13 cellular contexts compared by ENCODE assay signal in genomic region chr13:30148171-30148754, GRCh38.
DNase-seq lines count a peak whose midpoint lies in the region; ATAC-seq lines count a peak whose summit lies in the region.
"Had no signal": no experiment of that assay in that cellular context is flagged by ENCODE, and none has a peak within 500 bp of the region (broad histone marks: within the 10 kb centered on the region; RNA-seq: fewer than 3 reads in every experiment).

No MANE protein-coding gene starts in this region.

- peak overlapping the region; percentile 43 for H3K4me3 Mint-ChIP-seq in activated CD4-positive, alpha-beta T cell treated with anti-CD3 and anti-CD28 coated beads, Interleukin-2, amount 10 ng/mL, durations not matched to agents 7 days and 5 days
- peak overlapping the region; percentile 64 to 73 for H3K4me3 Mint-ChIP-seq in effector memory CD8-positive, alpha-beta T cell
- H3K4me3 Mint-ChIP-seq: H9 had no signal

- 85% methylated on average over 9 of the region's 9 CpGs for WGBS in thymus

- H3K9me3 ChIP-seq in thymus (ENCODE audit: control insufficient read depth) = no peaks in the 10 kb centered on the region

- H3K27me3 ChIP-seq in thymus (ENCODE audit: control insufficient read depth, insufficient read depth) = no peaks in the 10 kb centered on the region

- no peaks in the 10 kb centered on the region for H3K27me3 Mint-ChIP-seq in activated CD4-positive, alpha-beta T cell treated with anti-CD3 and anti-CD28 coated beads, Interleukin-2, amount 10 ng/mL, durations not matched to agents 7 days and 5 days
- H3K27me3 Mint-ChIP-seq in effector memory CD8-positive, alpha-beta T cell = no peaks in the 10 kb centered on the region

- no peaks in the 10 kb centered on the region for H3K36me3 ChIP-seq in thymus (ENCODE audit: control insufficient read depth, insufficient read depth)

- no peak for ATAC-seq in Right ventricle myocardium superior (ENCODE audit: poor library complexity)
- peak; percentile 88 for ATAC-seq in effector memory CD8-positive, alpha-beta T cell (replicated peaks)
- ATAC-seq: left lobe of liver had no signal

- H3K27ac Mint-ChIP-seq in activated CD4-positive, alpha-beta T cell treated with anti-CD3 and anti-CD28 coated beads, Interleukin-2, amount 10 ng/mL, durations not matched to agents 7 days and 5 days = peak overlapping the region; percentile 97
- peak overlapping the region; percentile 92 to 98 for H3K27ac Mint-ChIP-seq in effector memory CD8-positive, alpha-beta T cell

- no peak overlapping the region for H3K4me3 ChIP-seq in thymus (ENCODE audit: low read length)
- H3K4me3 ChIP-seq: coronary artery had no signal

- peak overlapping the region; percentile 88 for H3K27ac ChIP-seq in thymus (ENCODE audit: low read depth)
- H3K27ac ChIP-seq: coronary artery, parathyroid adenoma had no signal

- peaks cover 28% of the 10 kb centered on the region for H3K36me3 Mint-ChIP-seq in activated CD4-positive, alpha-beta T cell treated with anti-CD3 and anti-CD28 coated beads, Interleukin-2, amount 10 ng/mL, durations not matched to agents 7 days and 5 days (ENCODE audit: low read depth)
- H3K36me3 Mint-ChIP-seq in effector memory CD8-positive, alpha-beta T cell (ENCODE audit: insufficient read depth) = peaks cover 17% of the 10 kb centered on the region

- CTCF ChIA-PET in activated CD4-positive, alpha-beta T cell treated with anti-CD3 and anti-CD28 coated beads, Interleukin-2, amount 10 ng/mL, durations not matched to agents 7 days and 5 days (lab: Charles Lee) = interaction anchor here (0.7 to 8.1 kb wide), 4 partner anchors 9 to 30 kb away, joined by 3 to 55 read pairs (median 7); no protein-coding TSS in a partner anchor

- peak; percentile 14 for DNase-seq in cardiac septum (ENCODE audit: low spot score)
- no peak for DNase-seq in Right ventricle myocardium superior
- DNase-seq in activated CD4-positive, alpha-beta T cell treated with anti-CD3 and anti-CD28 coated beads, Interleukin-2, amount 10 ng/mL, durations not matched to agents 7 days and 5 days = peak; percentile 72
- peak; percentile 57 to 59 (median 57) for DNase-seq in effector memory CD8-positive, alpha-beta T cell
- no peak for DNase-seq in NCI-H2196 (lab: John Stamatoyannopoulos, UW; ENCODE audit: unreplicated experiment)
- DNase-seq in NCI-H2029 treated with DMSO at 0.1 percent for 48 hours (lab: John Stamatoyannopoulos, UW) = no peak
- no peak for DNase-seq in NCI-H1436 (lab: John Stamatoyannopoulos, UW)
- DNase-seq: H9, NCI-H510A treated with DMSO at 0.1 percent for 48 hours had no signal

- POLR2A ChIA-PET in activated CD4-positive, alpha-beta T cell treated with anti-CD3 and anti-CD28 coated beads, Interleukin-2, amount 10 ng/mL, durations not matched to agents 7 days and 5 days (lab: Charles Lee) = interaction anchor here (0.6 kb wide), 1 partner anchor 16 kb away, joined by 4 read pairs; no protein-coding TSS in a partner anchor

- peaks cover 26% of the 10 kb centered on the region for H3K4me1 ChIP-seq in thymus (ENCODE audit: control insufficient read depth, insufficient read depth, low read length)
- H3K4me1 ChIP-seq: parathyroid adenoma had no signal

- intact Hi-C loops in cardiac septum (cut with DNase I) (no loop called here), Right ventricle myocardium superior (cut with DNase I) (no loop called here)

- peaks cover 16% of the 10 kb centered on the region for H3K9me3 Mint-ChIP-seq in activated CD4-positive, alpha-beta T cell treated with anti-CD3 and anti-CD28 coated beads, Interleukin-2, amount 10 ng/mL, durations not matched to agents 7 days and 5 days
- peaks cover 4 to 7% of the 10 kb centered on the region in 2 donors for H3K9me3 Mint-ChIP-seq in effector memory CD8-positive, alpha-beta T cell
- H3K9me3 Mint-ChIP-seq: H9 had no signal

- H3K4me1 Mint-ChIP-seq in activated CD4-positive, alpha-beta T cell treated with anti-CD3 and anti-CD28 coated beads, Interleukin-2, amount 10 ng/mL, durations not matched to agents 7 days and 5 days = peaks cover 91% of the 10 kb centered on the region
- peaks cover 82 to 88% of the 10 kb centered on the region in 2 donors for H3K4me1 Mint-ChIP-seq in effector memory CD8-positive, alpha-beta T cell (ENCODE audit: low read depth in 2 of 2)
- H3K4me1 Mint-ChIP-seq: H9 had no signal

Comparison
In these comparisons a context has a peak if more than half of its experiments do, and no peak if none do; other contexts are left out.
1. DNase-seq: peak in cardiac septum (single experiment), activated CD4-positive, alpha-beta T cell treated with anti-CD3 and anti-CD28 coated beads, Interleukin-2, amount 10 ng/mL, durations not matched to agents 7 days and 5 days (single experiment) and effector memory CD8-positive, alpha-beta T cell (3 of 3); none in Right ventricle myocardium superior (single experiment), NCI-H2196 (single experiment), NCI-H2029 treated with DMSO at 0.1 percent for 48 hours (single experiment) and NCI-H1436 (single experiment).